7 cellular contexts compared by ENCODE assay signal in the genomic region with DNA sequence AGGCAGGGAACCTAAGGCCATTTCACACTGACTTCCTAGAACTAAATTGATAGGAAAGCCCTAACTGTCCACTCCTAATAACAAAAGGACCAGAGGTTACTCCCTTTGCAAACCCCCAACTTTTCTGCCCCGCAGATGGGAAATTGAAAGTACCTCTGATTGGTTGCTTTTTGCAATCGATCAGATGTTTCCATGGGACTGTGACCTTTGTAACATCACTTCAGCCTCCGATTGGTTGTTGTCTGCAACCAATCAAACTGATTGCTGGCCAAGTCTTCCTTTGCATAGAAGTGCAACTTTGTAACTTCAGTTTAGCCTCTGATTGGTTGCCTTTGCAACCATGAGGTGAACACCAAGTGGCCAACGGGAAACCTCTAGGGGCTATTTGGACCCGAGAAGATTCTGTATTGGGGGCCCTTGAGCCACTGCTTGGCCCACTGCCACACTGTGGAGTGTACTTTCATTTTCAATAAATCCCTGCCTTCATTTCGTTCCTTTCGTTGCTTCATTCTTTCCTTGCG. TPM values are rescaled to one million over a fixed set of nuclear protein-coding genes. Genes with fewer than 3 reads are reported as not detected.
DNase-seq lines count a peak whose midpoint lies in the region; ATAC-seq, FAIRE-seq and TF ChIP-seq lines count a peak whose summit lies in the region.

No MANE protein-coding gene starts in this region.

- no peak for ATAC-seq in GM19397 (IDR thresholded peaks at IDR 0.05; ENCODE audit: unreplicated experiment)
- ATAC-seq in GM21717 (IDR thresholded peaks at IDR 0.05; ENCODE audit: unreplicated experiment): no peak

- H3K4me1 ChIP-seq in GM23248 (ENCODE audit: insufficient read depth): no peaks in the 10 kb centered on the region
- no peaks in the 10 kb centered on the region for H3K4me1 ChIP-seq in H1 (replicated peaks in 1 of 4; ENCODE audit: control insufficient read depth in 3 of 4, insufficient read depth in 4 of 4, low read length in 3 of 4)
- no peaks in the 10 kb centered on the region for H3K4me1 ChIP-seq in skeletal muscle satellite cell (ENCODE audit: control insufficient read depth, insufficient read depth, low read length)

- no peak for TF ChIP-seq POLR2A in H1 (IDR thresholded peaks at IDR 0.05; ENCODE audit: control extremely low read depth in 1 of 2, low read depth in 2 of 2, low read length in 2 of 2)

- no peak overlapping the region for H4K5ac ChIP-seq in H1 (ENCODE audit: insufficient read length, low read depth, low read length)

- H2BK120ac ChIP-seq in H1 (replicated peaks; ENCODE audit: low read depth, low read length): no peak overlapping the region

- no peaks in the 10 kb centered on the region for H3K9me2 ChIP-seq in GM23248 (ENCODE audit: insufficient read depth)

- H3K18ac ChIP-seq in H1 (ENCODE audit: extremely low read depth, low read length): no peak overlapping the region

- H3K9ac ChIP-seq in GM23248 (no peak overlapping the region), H1 (replicated peaks in 1 of 4; ENCODE audit: extremely low read depth in 1 of 4, low read depth in 3 of 4, low read length in 3 of 4) (no peak overlapping the region), skeletal muscle satellite cell (ENCODE audit: low read depth, low read length) (no peak overlapping the region)

- POLR2A ChIA-PET in H1 (lab: Charles Lee; ENCODE audit: partially characterized antibody): no interaction called here

- TF ChIP-seq RAD21 in H1 (IDR thresholded peaks at IDR 0.05 in 1 of 2, conservative IDR thresholded peaks at IDR 0.05 in 1 of 2; ENCODE audit: low read depth in 2 of 2, low read length in 2 of 2): no peak

- H3K79me1 ChIP-seq in H1 (ENCODE audit: low read depth, low read length): no peaks in the 10 kb centered on the region

- H3K27ac ChIP-seq in GM23248: no peak overlapping the region
- no peak overlapping the region for H3K27ac ChIP-seq in H1 (ENCODE audit: low read depth, low read length)

- no peak overlapping the region for H2BK12ac ChIP-seq in H1 (ENCODE audit: low read depth, low read length)

- in situ Hi-C loops in GM23248 (cut with MboI): no loop called here

- no peak overlapping the region for H4K8ac ChIP-seq in H1 (ENCODE audit: extremely low read depth, insufficient read depth, low read length)

- no peak; a peak in 1 of 4 replicates for TF ChIP-seq CTCF in H1 (IDR thresholded peaks at IDR 0.05; ENCODE audit: control extremely low read depth in 1 of 3, insufficient read depth in 1 of 3, low read depth in 1 of 3, low read length in 3 of 3)

- H4K91ac ChIP-seq in H1 (replicated peaks; ENCODE audit: insufficient read length, low read length): no peak overlapping the region

- H3F3A ChIP-seq in GM23248 (ENCODE audit: insufficient read depth): no peaks in the 10 kb centered on the region

- H2AFZ ChIP-seq in GM23248 (0 out of 2 replicates have a peak overlapping the region, but pooled peaks have one; percentile 33), H1 (ENCODE audit: low read length) (no peak overlapping the region)

- 86% methylated on average over 8 of the region's 8 CpGs for WGBS in GM23248 (ENCODE audit: low coverage in 1 of 2, low lambda C conversion rate in 2 of 2, missing lambda C conversion rate in 2 of 2), 2 experiments
- WGBS in H1 (ENCODE audit: extremely low coverage in 1 of 2, insufficient coverage in 1 of 2, insufficient read length in 1 of 2, insufficient replicate concordance in 2 of 2, low coverage in 1 of 2, low lambda C conversion rate in 2 of 2, missing lambda C conversion rate in 1 of 2), 2 experiments: 85% methylated on average over 8 of the region's 8 CpGs; no CpG with 5 or more reads in 1 of the 2 experiments

- no peaks in the 10 kb centered on the region for H3K36me3 ChIP-seq in GM23248 (ENCODE audit: low read depth)
- H3K36me3 ChIP-seq in H1 (ENCODE audit: control insufficient read depth in 2 of 4, insufficient read depth in 4 of 4, low read length in 3 of 4): no peaks in the 10 kb centered on the region
- H3K36me3 ChIP-seq in skeletal muscle satellite cell (ENCODE audit: insufficient read depth, low read length): no peaks in the 10 kb centered on the region

- no peak overlapping the region for H3K4me3 ChIP-seq in GM23248
- H3K4me3 ChIP-seq in H1 (ENCODE audit: extremely low read depth in 1 of 4, insufficient read depth in 2 of 4, low read depth in 3 of 4, low read length in 4 of 4): no peak overlapping the region
- peak overlapping the region; percentile 10 for H3K4me3 ChIP-seq in skeletal muscle satellite cell (ENCODE audit: low read length)

- CTCF ChIA-PET in H1 (lab: Charles Lee; ENCODE audit: partially characterized antibody): no interaction called here

- H2BK5ac ChIP-seq in H1 (ENCODE audit: low read depth, low read length): no peak overlapping the region

- no peak overlapping the region for H2BK20ac ChIP-seq in H1 (ENCODE audit: low read length)

- H3K27me3 ChIP-seq in GM23248 (replicated peaks; ENCODE audit: insufficient read depth) (no peaks in the 10 kb centered on the region), H1 (replicated peaks in 1 of 4; ENCODE audit: control insufficient read depth in 3 of 4, extremely low read depth in 1 of 4, insufficient read depth in 3 of 4, low read length in 3 of 4) (no peaks in the 10 kb centered on the region), skeletal muscle satellite cell (ENCODE audit: control insufficient read depth, insufficient read depth, low read length) (peaks cover 3% of the 10 kb centered on the region)

- H3K23ac ChIP-seq in H1 (ENCODE audit: insufficient read length): no peak overlapping the region

- H3K79me2 ChIP-seq in GM23248 (ENCODE audit: insufficient read depth): no peaks in the 10 kb centered on the region
- H3K79me2 ChIP-seq in H1 (ENCODE audit: control insufficient read depth in 1 of 2, insufficient read depth in 2 of 2, low read length in 2 of 2): no peaks in the 10 kb centered on the region

- no peaks in the 10 kb centered on the region for H4K20me1 ChIP-seq in GM23248 (ENCODE audit: insufficient read depth)
- no peaks in the 10 kb centered on the region for H4K20me1 ChIP-seq in H1 (replicated peaks in 1 of 2; ENCODE audit: control insufficient read depth in 1 of 2, insufficient read depth in 2 of 2, low read length in 2 of 2)

- H3K4ac ChIP-seq in H1 (replicated peaks; ENCODE audit: insufficient read length, low read depth, low read length): no peak overlapping the region

- no peak overlapping the region for H3K4me2 ChIP-seq in GM23248 (ENCODE audit: unreplicated experiment)
- no peak overlapping the region; a peak in 1 of 4 replicates for H3K4me2 ChIP-seq in H1 (ENCODE audit: insufficient read depth in 1 of 2, low read depth in 2 of 2, low read length in 2 of 2)
- H3K4me2 ChIP-seq in skeletal muscle satellite cell (ENCODE audit: low read length): peak overlapping the region; percentile 74

- no peak overlapping the region for H2AK5ac ChIP-seq in H1 (ENCODE audit: low read depth, low read length)

- H3K56ac ChIP-seq in H1 (replicated peaks; ENCODE audit: insufficient read length, low read depth, low read length): no peak overlapping the region

- DNase-seq in GM23248 (peak; percentile 4), NCI-H524 (lab: John Stamatoyannopoulos, UW) (peak; percentile 76 to 77), H1 (ENCODE audit: low read depth in 1 of 2, low spot score in 2 of 2) (no peak), foreskin melanocyte (no peak)

- H2BK15ac ChIP-seq in H1 (ENCODE audit: low read length): no peak overlapping the region

- H3K9me3 ChIP-seq in GM23248 (ENCODE audit: low read depth) (no peaks in the 10 kb centered on the region), H1 (ENCODE audit: insufficient read depth in 2 of 2, low read depth in 1 of 2, low read length in 1 of 2) (no peaks in the 10 kb centered on the region), skeletal muscle satellite cell (replicated peaks; ENCODE audit: low read length) (no peaks in the 10 kb centered on the region)

- H3K14ac ChIP-seq in H1 (ENCODE audit: insufficient read length): no peak overlapping the region

- no peaks in the 10 kb centered on the region; the same call in 1 of the 2 replicates for H3K23me2 ChIP-seq in H1 (ENCODE audit: low read depth, low read length)

- no peak for TF ChIP-seq EP300 in H1 (IDR thresholded peaks at IDR 0.05; ENCODE audit: borderline replicate concordance in 1 of 2, low read depth in 2 of 2, low read length in 2 of 2)

- FAIRE-seq in H1 (lab: Jason Lieb, UNC): no peak

RNA-seq across cellular contexts. Expression of gene KNL1, which starts 11.3 kb away (rescaled TPM):
- total RNA-seq in GM23248 (2014; rRNA removed; shearing (Covaris generic)): 14.5 and 19.1 TPM in 2 replicates
- polyA plus RNA-seq in GM23248 (2016; fragmentation: Nextera tagmentation; extraction: Ambion mirVana) (5.7 and 6.4 TPM in 2 replicates), H1 (2011; rRNA removed) (2.7 and 4.4 TPM in 2 replicates)
- total RNA-seq in H1 (2021; fragmentation: NEBNext Ultra II Directional; extraction: Animal tissue kit (Norgen Biotek cat#: 25700)): 22.3 and 22.5 TPM in 2 replicates
- polyA plus RNA-seq in H1 (2011; cell fraction: cytosol; rRNA removed): 5.3 TPM
- polyA plus RNA-seq in H1 (2011; cell fraction: nucleus; rRNA removed): 2.5 TPM
- polyA plus RNA-seq in H1 (2012, experiment 1 of 2): 4.3 to 8.7 TPM (median 5.6 TPM) in 4 replicates
- 1.1 TPM for polyA plus RNA-seq in H1 (2012, experiment 2 of 2)
- polyA plus RNA-seq in H1 (2013, experiment 1 of 2): 11.3 TPM
- 9.8 TPM for polyA plus RNA-seq in H1 (2013, experiment 2 of 2)
- 12.1 and 20.2 TPM in 2 replicates for polyA minus RNA-seq in H1 (2011; rRNA and poly(A)+ RNA removed)
- 10.6 TPM for polyA minus RNA-seq in H1 (2011; cell fraction: cytosol; rRNA and poly(A)+ RNA removed)
- 22.0 TPM for polyA minus RNA-seq in H1 (2011; cell fraction: nucleus; rRNA and poly(A)+ RNA removed)
- total RNA-seq in skeletal muscle satellite cell (2012; rRNA removed): 19.0 and 20.5 TPM in 2 replicates

RNA-seq across cellular contexts. Expression of gene RPUSD2, which starts 13.7 kb away (rescaled TPM):
- total RNA-seq in GM23248 (2014; rRNA removed; shearing (Covaris generic)): 10.5 and 12.8 TPM in 2 replicates
- polyA plus RNA-seq in GM23248 (2016; fragmentation: Nextera tagmentation; extraction: Ambion mirVana) (8.5 and 9.6 TPM in 2 replicates), H1 (2011; rRNA removed) (14.5 and 19.9 TPM in 2 replicates)
- 25.1 and 28.5 TPM in 2 replicates for total RNA-seq in H1 (2021; fragmentation: NEBNext Ultra II Directional; extraction: Animal tissue kit (Norgen Biotek cat#: 25700))
- polyA plus RNA-seq in H1 (2011; cell fraction: cytosol; rRNA removed): 21.3 TPM
- 19.8 TPM for polyA plus RNA-seq in H1 (2011; cell fraction: nucleus; rRNA removed)
- 13.9 to 24.2 TPM (median 21.4 TPM) in 4 replicates for polyA plus RNA-seq in H1 (2012, experiment 1 of 2)
- 15.9 TPM for polyA plus RNA-seq in H1 (2012, experiment 2 of 2)
- polyA plus RNA-seq in H1 (2013, experiment 1 of 2): 13.7 TPM
- 13.3 TPM for polyA plus RNA-seq in H1 (2013, experiment 2 of 2)
- 27.3 and 29.3 TPM in 2 replicates for polyA minus RNA-seq in H1 (2011; rRNA and poly(A)+ RNA removed)
- 13.7 TPM for polyA minus RNA-seq in H1 (2011; cell fraction: cytosol; rRNA and poly(A)+ RNA removed)
- 8.3 TPM for polyA minus RNA-seq in H1 (2011; cell fraction: nucleus; rRNA and poly(A)+ RNA removed)
- total RNA-seq in skeletal muscle satellite cell (2012; rRNA removed): 13.7 and 15.1 TPM in 2 replicates

RNA-seq across cellular contexts. Expression of gene CCDC32, which starts 17.9 kb away (rescaled TPM):
- total RNA-seq in GM23248 (2014; rRNA removed; shearing (Covaris generic)): 25.7 and 44.7 TPM in 2 replicates
- polyA plus RNA-seq in GM23248 (2016; fragmentation: Nextera tagmentation; extraction: Ambion mirVana): 26.2 and 29.5 TPM in 2 replicates
- 10.2 and 12.1 TPM in 2 replicates for total RNA-seq in H1 (2021; fragmentation: NEBNext Ultra II Directional; extraction: Animal tissue kit (Norgen Biotek cat#: 25700))
- polyA plus RNA-seq in H1 (2011; rRNA removed): 2.9 and 8.9 TPM in 2 replicates
- 6.4 TPM for polyA plus RNA-seq in H1 (2011; cell fraction: cytosol; rRNA removed)
- polyA plus RNA-seq in H1 (2011; cell fraction: nucleus; rRNA removed): 3.2 TPM
- 7.0 to 17.9 TPM (median 11.7 TPM) in 4 replicates for polyA plus RNA-seq in H1 (2012, experiment 1 of 2)
- polyA plus RNA-seq in H1 (2012, experiment 2 of 2): 9.9 TPM
- 7.2 TPM for polyA plus RNA-seq in H1 (2013, experiment 1 of 2)
- polyA plus RNA-seq in H1 (2013, experiment 2 of 2): 7.2 TPM
- polyA minus RNA-seq in H1 (2011; rRNA and poly(A)+ RNA removed): 14.3 and 25.0 TPM in 2 replicates
- polyA minus RNA-seq in H1 (2011; cell fraction: cytosol; rRNA and poly(A)+ RNA removed): 1.2 TPM
- 26.8 TPM for polyA minus RNA-seq in H1 (2011; cell fraction: nucleus; rRNA and poly(A)+ RNA removed)
- total RNA-seq in skeletal muscle satellite cell (2012; rRNA removed): 10.5 and 11.7 TPM in 2 replicates

Comparison
In these comparisons a context has a peak if more than half of its experiments do, and no peak if none do; other contexts are left out.
1. DNase-seq: peak in GM23248 (single experiment) and NCI-H524 (2 of 2); none in H1 (0 of 2) and foreskin melanocyte (single experiment).